Comparison of ENCODE assay signal across 8 cellular contexts in genomic region chr12:107760207-107760816, GRCh38. TPM values are rescaled to one million over a fixed set of nuclear protein-coding genes. Genes with fewer than 3 reads are reported as not detected.
DNase-seq lines count a peak whose midpoint lies in the region; ATAC-seq and TF ChIP-seq lines count a peak whose summit lies in the region.

No MANE protein-coding gene starts in this region.

- H3K36me3 Mint-ChIP-seq in endothelial cell (ENCODE audit: low read depth, unreplicated experiment), result peaks cover 5% of the 10 kb centered on the region

- H3K9me3 ChIP-seq in thymus (ENCODE audit: control insufficient read depth), result no peaks in the 10 kb centered on the region

- peak overlapping the region; percentile 94 for H3K4me3 ChIP-seq in thymus (ENCODE audit: low read length)

- 5% methylated on average over 30 of the region's 30 CpGs for WGBS in thymus

- peaks cover 10% of the 10 kb centered on the region for H3K36me3 ChIP-seq in thymus (ENCODE audit: control insufficient read depth, insufficient read depth)

- DNase-seq in GM03348 (ENCODE audit: low spot score) (peak; percentile 42), Kasumi-1 (lab: John Stamatoyannopoulos, UW) (peak; percentile 15), endothelial cell (ENCODE audit: low spot score) (peak; percentile 28), myocyte (ENCODE audit: low read depth) (peak; percentile 28), H4 (ENCODE audit: low spot score) (no peak)
- DNase-seq in activated CD4-positive, alpha-beta T cell treated with anti-CD3 and anti-CD28 coated beads for 48 hours, result peak; percentile 51

- H3K4me1 ChIP-seq in thymus (ENCODE audit: control insufficient read depth, insufficient read depth, low read length), result peaks cover 14% of the 10 kb centered on the region

- H3K9me3 Mint-ChIP-seq in endothelial cell (ENCODE audit: unreplicated experiment), result no peaks in the 10 kb centered on the region

- H3K4me3 Mint-ChIP-seq in endothelial cell (ENCODE audit: unreplicated experiment), result peak overlapping the region; percentile 96

- H3K27me3 Mint-ChIP-seq in endothelial cell (ENCODE audit: unreplicated experiment), result no peaks in the 10 kb centered on the region

- H3K27ac Mint-ChIP-seq in endothelial cell (ENCODE audit: unreplicated experiment), result peak overlapping the region; percentile 91

- H3K27me3 ChIP-seq in thymus (ENCODE audit: control insufficient read depth, insufficient read depth), result no peaks in the 10 kb centered on the region

- peak overlapping the region; percentile 53 for H3K27ac ChIP-seq in thymus (ENCODE audit: low read depth)

- ATAC-seq in GM21825 (IDR thresholded peaks at IDR 0.05; ENCODE audit: unreplicated experiment), result peak; percentile 17

- H3K4me1 Mint-ChIP-seq in endothelial cell (ENCODE audit: unreplicated experiment), result peaks cover 11% of the 10 kb centered on the region

- no peak for TF ChIP-seq CTCF in endothelial cell (IDR thresholded peaks at IDR 0.05; ENCODE audit: unreplicated experiment)

RNA-seq across cellular contexts. Expression of gene PRDM4, which starts 0.6 kb away (rescaled TPM):
- total RNA-seq in endothelial cell (ENCODE audit: unreplicated experiment), result 23.0 TPM
- total RNA-seq in myocyte, result 24.1 and 28.3 TPM in 2 replicates
- 14.1 TPM for polyA plus RNA-seq in myocyte (2012)
- polyA plus RNA-seq in thymus, result 12.8 TPM
- total RNA-seq in H4 (2014; rRNA removed; shearing (Covaris generic)), result 20.3 and 35.0 TPM in 2 replicates

RNA-seq across cellular contexts. Expression of gene ASCL4, which starts 14.2 kb away (rescaled TPM):
- total RNA-seq in endothelial cell (ENCODE audit: unreplicated experiment) (not detected), myocyte (not detected in 2 replicates)
- not detected for polyA plus RNA-seq in myocyte (2012)
- 0.52 TPM for polyA plus RNA-seq in thymus
- total RNA-seq in H4 (2014; rRNA removed; shearing (Covaris generic)), result not detected in 2 replicates
